In genomic region chr19:5832049-5832448, GRCh38 we compare ENCODE assay signal across 1 cellular context.
A peak's percentile ranks its signal among the peaks of the same experiment; 100 is the strongest.
TF ChIP-seq lines count a peak whose summit lies in the region.

No MANE protein-coding gene starts in this region.

TF ChIP-seq in HepG2, 621 proteins besides CTCF, POLR2A, EP300 and RAD21:
- TF ChIP-seq AGO2 (optimal IDR thresholded peaks at IDR 0.05; ENCODE audit: low read depth, low read length) = peak; percentile 36
- no peak for TF ChIP-seq RELA (CRISPR knock-in tag; IDR thresholded peaks at IDR 0.05)
- TF ChIP-seq RBFOX2 (IDR thresholded peaks at IDR 0.05; ENCODE audit: low read depth, low read length) = 0 out of 2 replicates have a peak, but pooled peaks have one; percentile 30
- peak; percentile 40; the same call in 1 of the 2 replicates for TF ChIP-seq ZBTB38 (CRISPR knock-in tag; IDR thresholded peaks at IDR 0.05)
TF ChIP-seq in HepG2: peak in this region for 3.
